In the genomic region with DNA sequence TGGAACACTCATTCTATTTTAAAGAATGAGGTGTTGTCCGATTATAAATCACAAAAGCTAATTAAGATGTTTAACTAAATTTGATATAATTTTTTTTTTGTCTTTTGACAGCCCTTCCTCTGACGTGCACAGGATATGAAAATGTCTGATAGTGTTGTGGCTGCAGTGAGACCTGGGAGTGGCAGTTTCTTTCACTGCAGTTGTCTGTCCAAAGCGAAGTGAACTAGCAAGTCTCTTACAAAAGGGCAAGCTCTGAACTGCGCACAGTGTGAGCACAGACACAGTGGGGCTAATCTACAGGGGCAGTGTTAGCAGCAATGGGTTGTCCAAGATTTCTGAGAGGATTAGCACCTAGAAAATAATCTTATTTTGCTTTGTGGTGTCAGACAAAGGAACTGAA, we compare ENCODE assay signal across 21 cellular contexts.
"Had no signal": no experiment of that assay in that cellular context is flagged by ENCODE, and none has a peak within 500 bp of the region (broad histone marks: within the 10 kb centered on the region; RNA-seq: fewer than 3 reads in every experiment).

No MANE protein-coding gene starts in this region.

- DNase-seq: activated CD4-positive, alpha-beta memory T cell treated with anti-CD3 and anti-CD28 coated beads, Interleukin-2, amount 10 ng/mL, durations not matched to agents 7 days and 5 days; activated CD4-positive, alpha-beta T cell treated with anti-CD3 and anti-CD28 coated beads, Interleukin-2, amount 10 ng/mL, durations not matched to agents 7 days and 5 days; activated CD4-positive, CD25-positive, alpha-beta regulatory T cell; activated gamma-delta T cell treated with Interleukin-2 at 50 U/mL for 16 hours; activated naive CD4-positive, alpha-beta T cell treated with anti-CD3 and anti-CD28 coated beads, Interleukin-2, amount 10 ng/mL, durations not matched to agents 7 days and 5 days; activated naive CD8-positive, alpha-beta T cell treated with anti-CD3 and anti-CD28 coated beads for 36 hours; activated T-cell treated with anti-CD3 and anti-CD28 coated beads for 4 hours; activated T-cell treated with anti-CD3 and anti-CD28 coated beads, Interleukin-2, amount 50 U/mL, for 48 hours; brain microvascular endothelial cell; Karpas-422; NCI-H1105 treated with DMSO at 0.1 percent for 48 hours; NCI-H1436 treated with DMSO at 0.1 percent for 48 hours; NCI-H187 treated with DMSO at 0.1 percent for 48 hours; NCI-H2081 treated with DMSO at 0.1 percent for 48 hours; NCI-H526; NCI-H774; PC-9; SIG-M5; T-cell had no signal

- FAIRE-seq: K562 had no signal

- H3K4me3 ChIP-seq: cardiac muscle cell, K562, PC-9 had no signal
